8 cellular contexts compared by ENCODE assay signal in genomic region chr1:45584351-45585109, GRCh38. TPM values are rescaled to one million over a fixed set of nuclear protein-coding genes. Genes with fewer than 3 reads are reported as not detected.
A peak's percentile ranks its signal among the peaks of the same experiment; 100 is the strongest.
DNase-seq lines count a peak whose midpoint lies in the region; ATAC-seq and TF ChIP-seq lines count a peak whose summit lies in the region.

No MANE protein-coding gene starts in this region.

- 0 to 1% methylated on average over 43 to 59 of the region's 59 CpGs for WGBS in lower leg skin, 2 donors

- no peaks in the 10 kb centered on the region for H3K27me3 ChIP-seq in dorsolateral prefrontal cortex

- TF ChIP-seq CTCF in AG09309 (IDR thresholded peaks at IDR 0.05; ENCODE audit: control insufficient read depth, insufficient read depth, low read depth, low read length, missing control alignments) (no peak), dorsolateral prefrontal cortex (IDR thresholded peaks at IDR 0.05 in 54 of 56, conservative IDR thresholded peaks at IDR 0.05 in 2 of 56; ENCODE audit: low read depth in 1 of 56, partially characterized antibody in 56 of 56) (peak in 5 of 56 donors; percentile 4 to 9 (median 6)), lower leg skin (IDR thresholded peaks at IDR 0.05) (no peak)

- TF ChIP-seq POLR2A in lower leg skin (IDR thresholded peaks at IDR 0.05) = no peak

- H3K4me3 ChIP-seq in AG09309 (ENCODE audit: control insufficient read depth, low read depth, low read length) = peak overlapping the region; percentile 92
- H3K4me3 ChIP-seq in dorsolateral prefrontal cortex = peak overlapping the region; percentile 63 to 100 (median 93)
- H3K4me3 ChIP-seq in lower leg skin (ENCODE audit: low read depth, poor library complexity, severe bottlenecking) = peak overlapping the region; percentile 97

- intact Hi-C loops in dorsolateral prefrontal cortex (cut with DNase I) (loop anchor here (1.0 to 5.0 kb wide), 4 partner anchors 34 to 572 kb away; partner anchors contain the start of genes AKR1A1 (in 2 of the 2), GPBP1L1 (in 1 of the 2), HECTD3 (in 1 of the 2) and MAST2 (in 1 of the 2)), lower leg skin (cut with DNase I; ENCODE audit: low total_unique reads) (no loop called here)

- peak overlapping the region; percentile 20 to 96 (median 84) for H3K27ac ChIP-seq in dorsolateral prefrontal cortex

- peak; percentile 29 for ATAC-seq in GM19324 (IDR thresholded peaks at IDR 0.05; ENCODE audit: low FRiP score, unreplicated experiment)

- DNase-seq in AG09309 (ENCODE audit: low read depth) = peak; percentile 50
- DNase-seq in HK-2 (ENCODE audit: unreplicated experiment) = peak; percentile 93
- peak; percentile 97 for DNase-seq in NCI-H774 (lab: John Stamatoyannopoulos, UW)
- DNase-seq in activated CD4-positive, alpha-beta T cell treated with anti-CD3 and anti-CD28 coated beads, Interleukin-2, amount 50 U/mL, for 48 hours = peak; percentile 91
- peak; percentile 77 to 91 (median 86) for DNase-seq in dorsolateral prefrontal cortex
- DNase-seq in lower leg skin (ENCODE audit: low spot score in 2 of 2) = peak; percentile 83 to 97
- DNase-seq in stimulated activated CD4-positive, alpha-beta T cell treated with anti-CD3 and anti-CD28 coated beads, Interleukin-4, amount 100 ng/mL, for 24 hours = peak; percentile 87

RNA-seq across cellular contexts. Expression of gene NASP, which starts 0.7 kb away (rescaled TPM):
- total RNA-seq in dorsolateral prefrontal cortex = 100 to 1,000 TPM in 41 of 120 experiments, 10 to 100 TPM in 79; 47.7 to 170 (median 91.5) TPM
- 10 to 100 TPM; 35.4 to 64.4 (median 52.3) TPM for total RNA-seq in lower leg skin

RNA-seq across cellular contexts. Expression of gene AKR1A1, which starts 33.9 kb away (rescaled TPM):
- 100 to 1,000 TPM in 1 of 120 experiments, 10 to 100 TPM in 119; 34.4 to 104 (median 68.7) TPM for total RNA-seq in dorsolateral prefrontal cortex
- 10 to 100 TPM; 42.1 to 79.2 (median 57.8) TPM for total RNA-seq in lower leg skin

RNA-seq across cellular contexts. Expression of gene CCDC17, which starts 39.3 kb away (rescaled TPM):
- total RNA-seq in dorsolateral prefrontal cortex (1 to 10 TPM in 110 of 120 experiments, under 1 TPM in 10; 0.59 to 6.5 (median 2.2) TPM), lower leg skin (1 to 10 TPM; 1.4 to 2.1 (median 1.7) TPM)

Comparison
In these comparisons a context has a peak if more than half of its experiments do, and no peak if none do; other contexts are left out.
1. Peak in every context shown above with its lines: DNase-seq, ATAC-seq, H3K4me3 ChIP-seq and H3K27ac ChIP-seq.